8 cellular contexts compared by ENCODE assay signal in genomic region chrX:130268500-130269170, GRCh38. TPM values are rescaled to one million over a fixed set of nuclear protein-coding genes. Genes with fewer than 3 reads are reported as not detected.
DNase-seq lines count a peak whose midpoint lies in the region; ATAC-seq and TF ChIP-seq lines count a peak whose summit lies in the region.

TSS of gene ZNF280C (minus strand) at chrX:130268899. CDS start at chrX:130260449, 8,450 bp downstream.

- H3K27me3 ChIP-seq in GM23248 (replicated peaks; ENCODE audit: insufficient read depth) (no peaks in the 10 kb centered on the region), Karpas-422 (ENCODE audit: low read length) (no peaks in the 10 kb centered on the region), Peyer's patch (no peaks in the 10 kb centered on the region)

- H3K27ac ChIP-seq in GM23248 (peak within 1 kb of the TSS; percentile 82), Karpas-422 (ENCODE audit: low read length) (peak within 1 kb of the TSS; percentile 56), Peyer's patch (peak within 1 kb of the TSS; percentile 74 to 84 (median 82))

- in situ Hi-C loops in GM23248 (cut with MboI) = no loop called here

- peak; percentile 93 for DNase-seq in EL
- peak; percentile 92 for DNase-seq in GM23248
- DNase-seq in Karpas-422 = peak; percentile 97
- DNase-seq in Peyer's patch = peak; percentile 86 to 95 (median 87)
- DNase-seq in activated T-helper 1 cell treated with anti-CD3 and anti-CD28 coated beads, Interleukin-12 subunit alpha, Interleukin-12 subunit beta, Interleukin-2, Interleukin-4 antibody, amounts not matched to agents 30 ng/mL and 10 ng/mL and 1 ng/mL, durations not matched to agents 14 hours and 24 hours and 36 hours (ENCODE audit: low spot score) = peak; percentile 85
- peak; percentile 93 for DNase-seq in fibroblast of mammary gland (ENCODE audit: low read depth)
- peak; percentile 70 to 95 (median 87) for DNase-seq in naive thymus-derived CD8-positive, alpha-beta T cell
- peak; percentile 90 for DNase-seq in stimulated activated naive B cell treated with anti-CD40 and anti-IgM and Interleukin-4, amounts not matched to agents 10 μg/mL and 1 μg/mL and 100 μg/mL, for 72 hours

- TF ChIP-seq POLR2A in Peyer's patch (IDR thresholded peaks at IDR 0.05) = peak; percentile 70 to 75

- H3K36me3 Mint-ChIP-seq in activated T-helper 1 cell treated with anti-CD3 and anti-CD28 coated beads, Interleukin-12 subunit alpha, Interleukin-12 subunit beta, Interleukin-2, Interleukin-4 antibody, amounts not matched to agents 30 ng/mL and 10 ng/mL and 1 ng/mL, durations not matched to agents 14 hours and 24 hours and 36 hours (ENCODE audit: low read depth) = peaks cover 3% of the 10 kb centered on the region
- H3K36me3 Mint-ChIP-seq in naive thymus-derived CD8-positive, alpha-beta T cell = peaks cover 0 to 2% (median 0%) of the 10 kb centered on the region in 3 donors
- peaks cover 0 to 3% of the 10 kb centered on the region in 2 donors for H3K36me3 Mint-ChIP-seq in stimulated activated naive B cell treated with anti-CD40 and anti-IgM and Interleukin-4, amounts not matched to agents 10 μg/mL and 1 μg/mL and 100 μg/mL, for 72 hours

- no peaks in the 10 kb centered on the region for H3K36me3 ChIP-seq in GM23248 (ENCODE audit: low read depth)
- no peaks in the 10 kb centered on the region; the same call in 1 of the 2 replicates for H3K36me3 ChIP-seq in Karpas-422 (ENCODE audit: insufficient read depth, low read length)
- no peaks in the 10 kb centered on the region for H3K36me3 ChIP-seq in Peyer's patch

- TF ChIP-seq CTCF in Peyer's patch (IDR thresholded peaks at IDR 0.05) (peak in 2 of 6 experiments; percentile 21 to 22), fibroblast of mammary gland (conservative IDR thresholded peaks at IDR 0.05; ENCODE audit: control insufficient read depth, insufficient read depth, low read depth, low read length) (peak; percentile 17)

- peaks cover 19% of the 10 kb centered on the region for H3K4me1 Mint-ChIP-seq in activated T-helper 1 cell treated with anti-CD3 and anti-CD28 coated beads, Interleukin-12 subunit alpha, Interleukin-12 subunit beta, Interleukin-2, Interleukin-4 antibody, amounts not matched to agents 30 ng/mL and 10 ng/mL and 1 ng/mL, durations not matched to agents 14 hours and 24 hours and 36 hours (ENCODE audit: low read depth)
- H3K4me1 Mint-ChIP-seq in naive thymus-derived CD8-positive, alpha-beta T cell = peaks cover 0 to 19% (median 6%) of the 10 kb centered on the region in 4 donors
- peaks cover 7 to 8% of the 10 kb centered on the region in 2 donors for H3K4me1 Mint-ChIP-seq in stimulated activated naive B cell treated with anti-CD40 and anti-IgM and Interleukin-4, amounts not matched to agents 10 μg/mL and 1 μg/mL and 100 μg/mL, for 72 hours

- POLR2A ChIA-PET in naive thymus-derived CD8-positive, alpha-beta T cell (lab: Charles Lee) = interaction anchor here (0.7 to 1.5 kb wide), 2 partner anchors 71 to 187 kb away, joined by 3 to 7 read pairs; partner anchors contain the start of gene SLC25A14

- H3K9me3 ChIP-seq in GM23248 (ENCODE audit: low read depth) (no peaks in the 10 kb centered on the region), Karpas-422 (ENCODE audit: low read length) (no peaks in the 10 kb centered on the region), Peyer's patch (no peaks in the 10 kb centered on the region)

- peaks cover 2% of the 10 kb centered on the region for H3K27me3 Mint-ChIP-seq in activated T-helper 1 cell treated with anti-CD3 and anti-CD28 coated beads, Interleukin-12 subunit alpha, Interleukin-12 subunit beta, Interleukin-2, Interleukin-4 antibody, amounts not matched to agents 30 ng/mL and 10 ng/mL and 1 ng/mL, durations not matched to agents 14 hours and 24 hours and 36 hours (ENCODE audit: insufficient read depth)
- H3K27me3 Mint-ChIP-seq in naive thymus-derived CD8-positive, alpha-beta T cell = no peaks in the 10 kb centered on the region
- H3K27me3 Mint-ChIP-seq in stimulated activated naive B cell treated with anti-CD40 and anti-IgM and Interleukin-4, amounts not matched to agents 10 μg/mL and 1 μg/mL and 100 μg/mL, for 72 hours = no peaks in the 10 kb centered on the region

- H4K20me1 ChIP-seq in GM23248 (ENCODE audit: insufficient read depth) (no peaks in the 10 kb centered on the region), Karpas-422 (ENCODE audit: insufficient read depth, low read depth, low read length) (no peaks in the 10 kb centered on the region)

- peaks cover 36% of the 10 kb centered on the region for H3K79me2 ChIP-seq in GM23248 (ENCODE audit: insufficient read depth)
- peaks cover 44% of the 10 kb centered on the region for H3K79me2 ChIP-seq in Karpas-422 (ENCODE audit: low read length)

- H3K4me1 ChIP-seq in GM23248 (ENCODE audit: insufficient read depth) (peaks cover 8% of the 10 kb centered on the region; the same call in 1 of the 2 replicates), Karpas-422 (ENCODE audit: low read length) (peaks cover 23% of the 10 kb centered on the region), Peyer's patch (peaks cover 0 to 7% (median 0%) of the 10 kb centered on the region in 4 donors)

- H3K4me3 ChIP-seq in GM23248 (peak within 1 kb of the TSS; percentile 93), Karpas-422 (ENCODE audit: low read length) (peak within 1 kb of the TSS; percentile 79), Peyer's patch (peak within 1 kb of the TSS; percentile 54 to 87 (median 64)), fibroblast of mammary gland (ENCODE audit: control insufficient read depth, low read depth, low read length) (peak within 1 kb of the TSS; percentile 74)

- no peaks in the 10 kb centered on the region for H3F3A ChIP-seq in GM23248 (ENCODE audit: insufficient read depth)

- no peaks in the 10 kb centered on the region for H3K9me3 Mint-ChIP-seq in activated T-helper 1 cell treated with anti-CD3 and anti-CD28 coated beads, Interleukin-12 subunit alpha, Interleukin-12 subunit beta, Interleukin-2, Interleukin-4 antibody, amounts not matched to agents 30 ng/mL and 10 ng/mL and 1 ng/mL, durations not matched to agents 14 hours and 24 hours and 36 hours
- peaks cover 0 to 4% (median 0%) of the 10 kb centered on the region in 9 donors for H3K9me3 Mint-ChIP-seq in naive thymus-derived CD8-positive, alpha-beta T cell
- H3K9me3 Mint-ChIP-seq in stimulated activated naive B cell treated with anti-CD40 and anti-IgM and Interleukin-4, amounts not matched to agents 10 μg/mL and 1 μg/mL and 100 μg/mL, for 72 hours = peaks cover 0 to 4% of the 10 kb centered on the region in 2 donors

- ATAC-seq in naive thymus-derived CD8-positive, alpha-beta T cell = peak; percentile 92
- peak; percentile 94 to 95 for ATAC-seq in stimulated activated naive B cell treated with anti-CD40 and anti-IgM and Interleukin-4, amounts not matched to agents 10 μg/mL and 1 μg/mL and 100 μg/mL, for 72 hours (replicated peaks)

- intact Hi-C loops in activated T-helper 1 cell treated with anti-CD3 and anti-CD28 coated beads, Interleukin-12 subunit alpha, Interleukin-12 subunit beta, Interleukin-2, Interleukin-4 antibody, amounts not matched to agents 30 ng/mL and 10 ng/mL and 1 ng/mL, durations not matched to agents 14 hours and 24 hours and 36 hours (cut with micrococcal nuclease) = loop anchor here (1.0 to 5.0 kb wide), 11 partner anchors 36 to 1549 kb away; partner anchors contain the start of genes BCORL1, ENOX2, RBMX2 and SASH3

- WGBS in GM23248 (ENCODE audit: low coverage in 1 of 2, low lambda C conversion rate in 2 of 2, missing lambda C conversion rate in 2 of 2), 2 experiments = 1 to 3% methylated on average over 19 to 31 of the region's 55 CpGs

- H3K9ac ChIP-seq in GM23248 = peak within 1 kb of the TSS; percentile 92
- peak within 1 kb of the TSS; percentile 88 for H3K9ac ChIP-seq in Karpas-422 (ENCODE audit: low read length)

- peak within 1 kb of the TSS; percentile 83 for H3K4me2 ChIP-seq in GM23248 (ENCODE audit: unreplicated experiment)
- H3K4me2 ChIP-seq in Karpas-422 (ENCODE audit: low read depth, low read length, poor library complexity, severe bottlenecking) = peak within 1 kb of the TSS; percentile 68

- H3K4me3 Mint-ChIP-seq in activated T-helper 1 cell treated with anti-CD3 and anti-CD28 coated beads, Interleukin-12 subunit alpha, Interleukin-12 subunit beta, Interleukin-2, Interleukin-4 antibody, amounts not matched to agents 30 ng/mL and 10 ng/mL and 1 ng/mL, durations not matched to agents 14 hours and 24 hours and 36 hours = peak within 1 kb of the TSS; percentile 92
- H3K4me3 Mint-ChIP-seq in naive thymus-derived CD8-positive, alpha-beta T cell = peak within 1 kb of the TSS; percentile 82 to 93 (median 89)
- peak within 1 kb of the TSS; percentile 85 to 98 for H3K4me3 Mint-ChIP-seq in stimulated activated naive B cell treated with anti-CD40 and anti-IgM and Interleukin-4, amounts not matched to agents 10 μg/mL and 1 μg/mL and 100 μg/mL, for 72 hours

- peak within 1 kb of the TSS; percentile 91 for H2AFZ ChIP-seq in GM23248
- H2AFZ ChIP-seq in Karpas-422 (ENCODE audit: low read length) = no peak within 1 kb of the TSS; the same call in 1 of the 2 replicates

- peak within 1 kb of the TSS; percentile 91 for H3K27ac Mint-ChIP-seq in activated T-helper 1 cell treated with anti-CD3 and anti-CD28 coated beads, Interleukin-12 subunit alpha, Interleukin-12 subunit beta, Interleukin-2, Interleukin-4 antibody, amounts not matched to agents 30 ng/mL and 10 ng/mL and 1 ng/mL, durations not matched to agents 14 hours and 24 hours and 36 hours
- peak within 1 kb of the TSS; percentile 73 to 93 (median 86) for H3K27ac Mint-ChIP-seq in naive thymus-derived CD8-positive, alpha-beta T cell
- peak within 1 kb of the TSS; percentile 95 for H3K27ac Mint-ChIP-seq in stimulated activated naive B cell treated with anti-CD40 and anti-IgM and Interleukin-4, amounts not matched to agents 10 μg/mL and 1 μg/mL and 100 μg/mL, for 72 hours

- H3K9me2 ChIP-seq in GM23248 (ENCODE audit: insufficient read depth) (no peaks in the 10 kb centered on the region), Karpas-422 (replicated peaks; ENCODE audit: insufficient read depth, low read length) (no peaks in the 10 kb centered on the region)

RNA-seq across cellular contexts. Expression of gene ZNF280C, which starts in this region (rescaled TPM):
- total RNA-seq in GM23248 (2014; rRNA removed; shearing (Covaris generic)) = 3.2 and 3.4 TPM in 2 replicates
- polyA plus RNA-seq in GM23248 (2016; fragmentation: Nextera tagmentation; extraction: Ambion mirVana) = 2.0 and 2.2 TPM in 2 replicates
- total RNA-seq in Karpas-422 (2014; rRNA removed; shearing (Covaris generic); ENCODE audit: low replicate concordance) = 8.4 and 29.6 TPM in 2 replicates
- 10 to 100 TPM in 1 of 4 donors, 1 to 10 TPM in 3; 1.8 to 12.4 (median 4.1) TPM for total RNA-seq in Peyer's patch
- total RNA-seq in activated T-helper 1 cell treated with anti-CD3 and anti-CD28 coated beads, Interleukin-12 subunit alpha, Interleukin-12 subunit beta, Interleukin-2, Interleukin-4 antibody, amounts not matched to agents 30 ng/mL and 10 ng/mL and 1 ng/mL, durations not matched to agents 14 hours and 24 hours and 36 hours = 7.4 and 7.6 TPM in 2 replicates
- 1 to 10 TPM; 5.7 to 6.7 TPM for total RNA-seq in naive thymus-derived CD8-positive, alpha-beta T cell
- polyA plus RNA-seq in naive thymus-derived CD8-positive, alpha-beta T cell = 1 to 10 TPM; 1.3 to 3.5 (median 2.9) TPM

Comparison
In these comparisons a context has a peak if more than half of its experiments do, and no peak if none do; other contexts are left out.
1. Peak in every context shown above with its lines: DNase-seq, ATAC-seq, H3K4me3 ChIP-seq and H3K27ac ChIP-seq.